8 cellular contexts compared by ENCODE assay signal in genomic region chr15:50675524-50676144, GRCh38. TPM values are rescaled to one million over a fixed set of nuclear protein-coding genes. Genes with fewer than 3 reads are reported as not detected.
A peak's percentile ranks its signal among the peaks of the same experiment; 100 is the strongest.
DNase-seq lines count a peak whose midpoint lies in the region; ATAC-seq, FAIRE-seq and TF ChIP-seq lines count a peak whose summit lies in the region.

No MANE protein-coding gene starts in this region.

- no peaks in the 10 kb centered on the region for H4K20me1 ChIP-seq in GM12878 (ENCODE audit: control insufficient read depth, insufficient read depth)

- SMC1A ChIA-PET in GM12878 (lab: Charles Lee; ENCODE audit: uncharacterized antibody, unreplicated experiment), result interaction anchor here (0.6 to 5.6 kb wide), 15 partner anchors 9 to 231 kb away, joined by 3 to 28 read pairs (median 5); no protein-coding TSS in a partner anchor

- no peak overlapping the region for H3K4me3 Mint-ChIP-seq in CD4-positive, alpha-beta T cell

- H3K27ac Mint-ChIP-seq in CD4-positive, alpha-beta T cell, result peak overlapping the region; percentile 59

- peak; percentile 43 for ATAC-seq in CD4-positive, alpha-beta T cell (ENCODE audit: poor library complexity)
- ATAC-seq in GM12878 (peak; percentile 64), right lobe of liver (peak in 3 of 4 donors; percentile 19 to 30 (median 27))

- no peak overlapping the region for H3K4me2 ChIP-seq in GM12878 (ENCODE audit: control insufficient read depth, insufficient read depth)

- POLR2A ChIA-PET in CD4-positive, alpha-beta T cell (lab: Charles Lee), result interaction anchor here (0.6 to 1.3 kb wide), 4 partner anchors 109 to 233 kb away, joined by 3 to 4 read pairs (median 3); partner anchors contain the start of gene AP4E1
- POLR2A ChIA-PET in GM12878 (lab: Charles Lee), result no interaction called here

- no peak for TF ChIP-seq EP300 in GM12878 (IDR thresholded peaks at IDR 0.05; ENCODE audit: borderline replicate concordance in 1 of 2, control insufficient read depth in 1 of 2, low read depth in 2 of 2, low read length in 2 of 2)

- BruUV-seq in GM12878 (replicated peaks; lab: Mats Ljungman, UMichigan), result TSS peak; percentile 29

- no peak overlapping the region for H3K9ac ChIP-seq in GM12878 (ENCODE audit: control insufficient read depth, insufficient read depth, low read length)

- H3K4me1 ChIP-seq in GM12878 (ENCODE audit: control insufficient read depth, insufficient read depth, low read length) (peaks cover 5% of the 10 kb centered on the region), right lobe of liver (peaks cover 0 to 51% (median 7%) of the 10 kb centered on the region in 4 donors)

- TF ChIP-seq CTCF in CD4-positive, alpha-beta T cell (IDR thresholded peaks at IDR 0.05), result peak; percentile 93
- TF ChIP-seq CTCF in HL-60 (IDR thresholded peaks at IDR 0.05; ENCODE audit: insufficient read depth, low read length) (peak; percentile 29), GM12878 (IDR thresholded peaks at IDR 0.05 in 2 of 3, conservative IDR thresholded peaks at IDR 0.05 in 1 of 3; ENCODE audit: control insufficient read depth in 2 of 3, extremely low read depth in 1 of 3, insufficient read depth in 1 of 3, low read depth in 3 of 3, low read length in 3 of 3) (peak; percentile 51 to 65 (median 58)), right lobe of liver (IDR thresholded peaks at IDR 0.05) (peak; percentile 67 to 80 (median 73))

- FAIRE-seq in GM12878 (lab: Jason Lieb, UNC), result no peak

- no peak overlapping the region for H3K27ac ChIP-seq in CD4-positive, alpha-beta T cell (ENCODE audit: low read depth, low read length)
- H3K27ac ChIP-seq in HL-60 (replicated peaks) (no peak overlapping the region), GM12878 (ENCODE audit: control insufficient read depth, insufficient read depth) (no peak overlapping the region), right lobe of liver (no peak overlapping the region)

- H3K36me3 ChIP-seq in GM12878 (ENCODE audit: control insufficient read depth in 2 of 2, insufficient read depth in 2 of 2, low read length in 1 of 2) (peaks cover 0 to 14% of the 10 kb centered on the region in 2 experiments), right lobe of liver (no peaks in the 10 kb centered on the region)

- intact Hi-C loops in CD4-positive, alpha-beta T cell (cut with DNase I, micrococcal nuclease), result loop anchor here (1.0 kb wide), 3 partner anchors 201 to 233 kb away; partner anchors contain the start of gene AP4E1 (in 2 of the 2)
- intact Hi-C loops in GM12878 (cut with micrococcal nuclease; ENCODE audit: unreplicated experiment) (loop anchor here (1.0 to 2.0 kb wide), 2 partner anchors 201 to 233 kb away; partner anchors contain the start of gene AP4E1), right lobe of liver (cut with DNase I) (loop anchor here in 1 of 2 donors (10.0 kb wide), 1 partner anchor 199 kb away; no protein-coding TSS in a partner anchor)

- H2AFZ ChIP-seq in GM12878 (ENCODE audit: control insufficient read depth, low read depth, low read length), result no peak overlapping the region

- H3K9me3 Mint-ChIP-seq in CD4-positive, alpha-beta T cell, result no peaks in the 10 kb centered on the region

- H3K27me3 ChIP-seq in CD4-positive, alpha-beta T cell (ENCODE audit: control insufficient read depth, insufficient read depth, low read length), result no peaks in the 10 kb centered on the region
- no peaks in the 10 kb centered on the region for H3K27me3 ChIP-seq in HL-60 (ENCODE audit: insufficient read depth, poor library complexity, severe bottlenecking)
- H3K27me3 ChIP-seq in GM12878 (replicated peaks in 1 of 2; ENCODE audit: control insufficient read depth in 2 of 2, insufficient read depth in 2 of 2, low read length in 1 of 2), result no peaks in the 10 kb centered on the region
- H3K27me3 ChIP-seq in right lobe of liver, result no peaks in the 10 kb centered on the region

- H3K4me3 ChIP-seq in HL-60 (replicated peaks; ENCODE audit: insufficient read depth, low read length), result no peak overlapping the region
- H3K4me3 ChIP-seq in GM12878, result no peak overlapping the region
- no peak overlapping the region for H3K4me3 ChIP-seq in right lobe of liver

- H3K27me3 Mint-ChIP-seq in CD4-positive, alpha-beta T cell, result no peaks in the 10 kb centered on the region

- H3K36me3 Mint-ChIP-seq in CD4-positive, alpha-beta T cell (ENCODE audit: low read depth), result peaks cover 42% of the 10 kb centered on the region

- in situ Hi-C loops in GM12878 (cut with MboI), result loop anchor here (5.0 kb wide), 1 partner anchor 232 kb away; the partner anchor contains the start of gene AP4E1

- TF ChIP-seq POLR2A in GM12878 (IDR thresholded peaks at IDR 0.05; ENCODE audit: low read depth, low read length) (no peak), right lobe of liver (IDR thresholded peaks at IDR 0.05) (no peak)

- TF ChIP-seq RAD21 in GM12878 (IDR thresholded peaks at IDR 0.05; ENCODE audit: insufficient read depth, low read depth, low read length), result peak; percentile 58

- peaks cover 22% of the 10 kb centered on the region for H3K4me1 Mint-ChIP-seq in CD4-positive, alpha-beta T cell (ENCODE audit: low read depth)

- CTCF ChIA-PET in CD4-positive, alpha-beta T cell (lab: Charles Lee), result interaction anchor here (0.5 to 1.1 kb wide), 4 partner anchors 10 to 201 kb away, joined by 3 to 5 read pairs (median 4); no protein-coding TSS in a partner anchor
- CTCF ChIA-PET in GM12878 (lab: Yijun Ruan, JAX), result interaction anchor here (0.8 to 4.7 kb wide), 16 partner anchors 11 to 232 kb away, joined by 3 to 32 read pairs (median 4); partner anchors contain the start of gene TRPM7

- RAD21 ChIA-PET in GM12878 (lab: Charles Lee; ENCODE audit: unreplicated experiment), result interaction anchor here (1.0 to 3.2 kb wide), 8 partner anchors 8 to 212 kb away, joined by 3 to 13 read pairs (median 4); no protein-coding TSS in a partner anchor

- H3K9me3 ChIP-seq in CD4-positive, alpha-beta T cell (ENCODE audit: control insufficient read depth, low read length), result no peaks in the 10 kb centered on the region
- no peaks in the 10 kb centered on the region for H3K9me3 ChIP-seq in GM12878 (replicated peaks; ENCODE audit: control insufficient read depth, insufficient read depth, low read length)
- no peaks in the 10 kb centered on the region for H3K9me3 ChIP-seq in right lobe of liver

- H3K79me2 ChIP-seq in GM12878 (ENCODE audit: control insufficient read depth, insufficient read depth, low read length), result peaks cover 71% of the 10 kb centered on the region

- DNase-seq in CD4-positive, alpha-beta T cell, result no peak
- no peak for DNase-seq in HL-60 (ENCODE audit: low read depth in 1 of 2, low spot score in 1 of 2)
- peak; percentile 5 for DNase-seq in GM12878 (ENCODE audit: low read depth, low spot score)
- DNase-seq in right lobe of liver, result no peak
- DNase-seq in activated CD4-positive, CD25-positive, alpha-beta regulatory T cell (lab: John Stamatoyannopoulos, UW), result no peak
- no peak for DNase-seq in DMS153 treated with DMSO at 0.1 percent for 48 hours (lab: John Stamatoyannopoulos, UW; ENCODE audit: unreplicated experiment)
- no peak for DNase-seq in stimulated activated CD4-positive, alpha-beta T cell treated with anti-CD3 and anti-CD28 coated beads, Interleukin-2, amount 100 ng/mL, for 48 hours
- no peak for DNase-seq in activated naive CD4-positive, alpha-beta T cell (lab: John Stamatoyannopoulos, UW)

TF ChIP-seq in GM12878, 131 proteins besides CTCF, POLR2A, EP300 and RAD21:
- TF ChIP-seq RELA (IDR thresholded peaks at IDR 0.05; ENCODE audit: borderline replicate concordance, partially characterized antibody) (peak; percentile 18), NFXL1 (IDR thresholded peaks at IDR 0.05; ENCODE audit: borderline replicate concordance) (no peak), IKZF2 (IDR thresholded peaks at IDR 0.05) (0 out of 4 replicates have a peak, but pooled peaks of 1 of the 2 experiments have one; percentile 10), PML (IDR thresholded peaks at IDR 0.05; ENCODE audit: low read length) (no peak), TCF7 (IDR thresholded peaks at IDR 0.05; ENCODE audit: borderline replicate concordance) (0 out of 2 replicates have a peak, but pooled peaks have one; percentile 44), SMC3 (IDR thresholded peaks at IDR 0.05; ENCODE audit: borderline replicate concordance, low read length) (peak; percentile 60; the same call in 1 of the 2 replicates), RB1 (IDR thresholded peaks at IDR 0.05; ENCODE audit: borderline replicate concordance) (peak; percentile 39; the same call in 1 of the 2 replicates), FOXK2 (IDR thresholded peaks at IDR 0.05) (no peak), IKZF1 (conservative IDR thresholded peaks at IDR 0.05) (0 out of 2 replicates have a peak, but pooled peaks have one; percentile 23)

RNA-seq across cellular contexts. Expression of gene TRPM7, which starts 11.0 kb away (rescaled TPM):
- total RNA-seq in CD4-positive, alpha-beta T cell, result 10 to 100 TPM; 29.0 to 30.0 TPM
- 394 and 410 TPM in 2 replicates for total RNA-seq in GM12878 (2013; cell fraction: nucleolus; rRNA removed)
- total RNA-seq in GM12878 (2014; rRNA removed) (32.0 and 38.6 TPM in 2 replicates), GM12878 (2014; rRNA removed; fragmentation: Illumina TruSeq; extraction: Trizol) (49.7 and 51.8 TPM in 2 replicates), GM12878 (2021) (25.0 and 25.8 TPM in 2 replicates), right lobe of liver (10 to 100 TPM; 20.9 to 31.9 (median 24.7) TPM)
- polyA plus RNA-seq in GM12878 (2011; ENCODE audit: low read depth), result 9.7 TPM
- polyA plus RNA-seq in GM12878 (2011; rRNA removed) (39.5 and 65.3 TPM in 2 replicates), GM12878 (2014; fragmentation: Illumina TruSeq; extraction: Trizol) (24.8 and 37.8 TPM in 2 replicates), GM12878 (2014; fragmentation: Nextera tagmentation; extraction: Ambion mirVana) (1 to 10 TPM; 4.5 to 9.9 TPM), GM12878 (2014; rRNA removed) (16.8 and 20.2 TPM in 2 replicates), GM12878 (2016; fragmentation: Nextera tagmentation; extraction: Ambion mirVana) (10 to 100 TPM; 16.0 to 17.7 TPM)
- 10.6 and 11.6 TPM in 2 replicates for polyA plus RNA-seq in GM12878 (2011; cell fraction: cytosol; rRNA removed)
- 35.4 and 40.9 TPM in 2 replicates for polyA plus RNA-seq in GM12878 (2011; cell fraction: nucleus; rRNA removed)
- 20.2 and 22.7 TPM in 2 replicates for polyA plus RNA-seq in GM12878 (2012)
- 51.2 and 72.4 TPM in 2 replicates for polyA minus RNA-seq in GM12878 (2011; rRNA and poly(A)+ RNA removed)
- 20.7 and 30.9 TPM in 2 replicates for polyA minus RNA-seq in GM12878 (2011; cell fraction: cytosol; rRNA and poly(A)+ RNA removed)
- polyA minus RNA-seq in GM12878 (2011; cell fraction: nucleus; rRNA and poly(A)+ RNA removed), result 65.5 and 98.4 TPM in 2 replicates

Comparison
In these comparisons a context has a peak if more than half of its experiments do, and no peak if none do; other contexts are left out.
1. CTCF ChIP-seq: peak in every context shown above with its lines; median percentile 93 in CD4-positive, alpha-beta T cell; 73 in right lobe of liver; 58 in GM12878; 29 in HL-60.